In the genomic region with DNA sequence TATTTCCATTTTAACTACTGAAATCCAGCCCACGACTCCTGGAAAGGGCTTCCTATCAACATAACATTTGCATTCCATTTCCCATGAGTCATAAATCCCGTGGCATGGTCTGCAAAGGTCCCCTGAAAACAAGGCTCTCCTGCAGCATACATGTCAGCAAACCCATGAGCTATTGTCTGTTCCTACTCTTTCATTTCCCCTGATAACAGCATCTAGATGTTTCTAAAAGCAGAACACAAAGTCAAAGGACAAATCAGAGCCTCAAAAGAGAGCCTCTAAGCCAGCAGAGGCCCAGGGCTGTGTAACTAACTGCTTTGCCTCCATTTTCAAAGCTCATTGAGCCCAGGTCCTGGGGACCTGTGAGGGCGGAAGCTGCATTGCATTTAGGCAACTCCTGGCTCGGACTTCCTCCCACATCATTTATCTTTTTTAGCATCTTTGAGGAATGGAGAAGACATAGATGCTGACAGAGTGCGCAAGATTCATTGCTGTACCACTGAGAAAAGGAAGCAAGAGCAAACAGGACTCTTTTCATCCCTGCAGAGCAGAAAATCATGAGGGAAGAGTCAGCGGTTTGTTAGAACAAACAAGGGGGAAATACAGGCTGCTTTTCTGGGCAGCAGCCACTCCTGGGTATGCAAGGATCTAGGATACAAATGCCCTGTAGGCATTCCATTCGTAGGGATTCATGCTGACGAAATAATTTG, we compare ENCODE assay signal across 20 cellular contexts.
DNase-seq lines count a peak whose midpoint lies in the region; FAIRE-seq and TF ChIP-seq lines count a peak whose summit lies in the region.
"Had no signal": no experiment of that assay in that cellular context is flagged by ENCODE, and none has a peak within 500 bp of the region (broad histone marks: within the 10 kb centered on the region; RNA-seq: fewer than 3 reads in every experiment).

No MANE protein-coding gene starts in this region.

- H3K9ac ChIP-seq in kidney (ENCODE audit: low read length in 2 of 2) = no peak overlapping the region

- H3K4me1 ChIP-seq in kidney (ENCODE audit: control insufficient read depth in 1 of 2, insufficient read depth in 1 of 2, low read depth in 1 of 2, low read length in 2 of 2) = no peaks in the 10 kb centered on the region
- H3K4me1 ChIP-seq: ascending aorta, heart right ventricle, left lung, pancreas, spleen, testis had no signal

- H3K27ac ChIP-seq in kidney (ENCODE audit: low read depth in 2 of 2, low read length in 2 of 2) = no peak overlapping the region
- H3K27ac ChIP-seq: ascending aorta, heart right ventricle, left lung, pancreas, spleen, testis had no signal

- TF ChIP-seq CTCF in astrocyte of the cerebellum (IDR thresholded peaks at IDR 0.05; ENCODE audit: low read depth, low read length, missing control alignments) = no peak
- TF ChIP-seq CTCF in kidney (IDR thresholded peaks at IDR 0.05; ENCODE audit: borderline replicate concordance, extremely low read depth, insufficient read depth) = no peak

- H3K4me3 ChIP-seq in astrocyte of the cerebellum (ENCODE audit: low read depth, low read length) (no peak overlapping the region), kidney (ENCODE audit: low read length in 2 of 2) (no peak overlapping the region)
- H3K4me3 ChIP-seq: ascending aorta, heart right ventricle, left lung, pancreas, spleen, testis had no signal

- DNase-seq in HT1080 (ENCODE audit: low read depth) (peak; percentile 85), astrocyte of the cerebellum (ENCODE audit: low read depth) (peak; percentile 79), iPS DF 19.7 (ENCODE audit: low read depth, low spot score) (peak; percentile 30), non-pigmented ciliary epithelial cell (ENCODE audit: low read depth) (peak; percentile 61), kidney (no peak), NCI-H2196 (lab: John Stamatoyannopoulos, UW; ENCODE audit: unreplicated experiment) (no peak), T1000 (lab: John Stamatoyannopoulos, UW) (no peak)
- no peak for DNase-seq in activated effector memory CD4-positive, alpha-beta T cell treated with Interleukin-2 at 50 U/mL for 16 hours
- DNase-seq: activated effector memory CD4-positive, alpha-beta T cell treated with anti-CD3 and anti-CD28 coated beads, Interleukin-2, amount 50 U/mL, for 16 hours; heart right ventricle; HFFc6; IMR-90; left lung; NCI-H1694 treated with DMSO at 0.1 percent for 48 hours; pancreas; SHP77 treated with DMSO at 0.1 percent for 48 hours; spleen; T-helper 17 cell; testis had no signal

- in situ Hi-C loops in astrocyte of the cerebellum (cut with HindIII; ENCODE audit: low sequenced_read_pairs) = loop anchor here (10.0 kb wide), 1 partner anchor 62 kb away; no protein-coding TSS in a partner anchor

- H3K36me3 ChIP-seq in kidney (ENCODE audit: control insufficient read depth in 1 of 2, insufficient read depth in 2 of 2, low read length in 2 of 2) = no peaks in the 10 kb centered on the region
- H3K36me3 ChIP-seq: ascending aorta, heart right ventricle, left lung, pancreas, spleen had no signal

- H3K9me3 ChIP-seq in kidney (ENCODE audit: control insufficient read depth in 1 of 2, low read length in 2 of 2) = no peaks in the 10 kb centered on the region
- H3K9me3 ChIP-seq: ascending aorta, pancreas, testis had no signal

- FAIRE-seq in kidney (lab: Jason Lieb, UNC) = no peak
- FAIRE-seq: pancreas had no signal

- intact Hi-C loops in kidney (cut with DNase I) = no loop called here

Comparison
In these comparisons a context has a peak if more than half of its experiments do, and no peak if none do; other contexts are left out.
1. DNase-seq: peak in HT1080 (single experiment), astrocyte of the cerebellum (single experiment), iPS DF 19.7 (single experiment) and non-pigmented ciliary epithelial cell (single experiment); none in activated effector memory CD4-positive, alpha-beta T cell treated with Interleukin-2 at 50 U/mL for 16 hours (single experiment), kidney (single experiment), NCI-H2196 (single experiment) and T1000 (single experiment).